Comparison of ENCODE assay signal across 8 cellular contexts in genomic region chr1:23539698-23540266, GRCh38. TPM values are rescaled to one million over a fixed set of nuclear protein-coding genes. Genes with fewer than 3 reads are reported as not detected.
DNase-seq lines count a peak whose midpoint lies in the region; ATAC-seq lines count a peak whose summit lies in the region.

No MANE protein-coding gene starts in this region.

- H3K36me3 ChIP-seq in CD4-positive, alpha-beta memory T cell (ENCODE audit: insufficient read depth, low read length) = no peaks in the 10 kb centered on the region
- H3K36me3 ChIP-seq in mesendoderm (ENCODE audit: control insufficient read depth, insufficient read depth, low read length) = no peaks in the 10 kb centered on the region

- H3K4me1 ChIP-seq in CD4-positive, alpha-beta memory T cell (ENCODE audit: insufficient read depth, low read length) = peaks cover 22% of the 10 kb centered on the region
- H3K4me1 ChIP-seq in mesendoderm (ENCODE audit: control insufficient read depth, low read depth, low read length) = no peaks in the 10 kb centered on the region

- H3K23ac ChIP-seq in mesendoderm (ENCODE audit: low read length) = no peak overlapping the region

- H2BK120ac ChIP-seq in mesendoderm (ENCODE audit: low read depth, low read length) = no peak overlapping the region

- H3K9me3 ChIP-seq in CD4-positive, alpha-beta memory T cell (ENCODE audit: control insufficient read depth in 1 of 2, low read length in 2 of 2) = no peaks in the 10 kb centered on the region

- DNase-seq in CD4-positive, alpha-beta memory T cell = peak; percentile 91 to 95 (median 92)
- peak; percentile 97 for DNase-seq in HT-29 (ENCODE audit: low spot score)
- peak; percentile 62 for DNase-seq in NK-92 (lab: John Stamatoyannopoulos, UW; ENCODE audit: unreplicated experiment)
- DNase-seq in activated CD4-positive, alpha-beta memory T cell treated with anti-CD3 and anti-CD28 coated beads for 36 hours = peak; percentile 96
- DNase-seq in effector CD4-positive, alpha-beta T cell = peak; percentile 85
- DNase-seq in mesendoderm = peak; percentile 99
- peak; percentile 73 to 81 for DNase-seq in stimulated activated CD8-positive, alpha-beta memory T cell treated with anti-CD3 and anti-CD28 coated beads, Interleukin-15, amount 100 ng/mL, for 4 hours (ENCODE audit: low read depth in 2 of 2)

- H3K9ac ChIP-seq in mesendoderm (ENCODE audit: low read length) = no peak overlapping the region

- H3K36me3 Mint-ChIP-seq in CD4-positive, alpha-beta memory T cell = no peaks in the 10 kb centered on the region
- no peaks in the 10 kb centered on the region for H3K36me3 Mint-ChIP-seq in activated CD4-positive, alpha-beta memory T cell treated with anti-CD3 and anti-CD28 coated beads for 36 hours

- H3K27ac Mint-ChIP-seq in CD4-positive, alpha-beta memory T cell = peak overlapping the region; percentile 68 to 92 (median 89)
- peak overlapping the region; percentile 62 for H3K27ac Mint-ChIP-seq in activated CD4-positive, alpha-beta memory T cell treated with anti-CD3 and anti-CD28 coated beads for 36 hours

- H3K56ac ChIP-seq in mesendoderm (ENCODE audit: low read length) = no peak overlapping the region

- POLR2A ChIA-PET in CD4-positive, alpha-beta memory T cell (lab: Charles Lee; ENCODE audit: partially characterized antibody) = interaction anchor here (0.6 to 21.6 kb wide), 20 partner anchors 8 to 195 kb away, joined by 3 to 616 read pairs (median 3); partner anchors contain the start of genes ASAP3, E2F2, HNRNPR and ID3
- POLR2A ChIA-PET in activated CD4-positive, alpha-beta memory T cell treated with anti-CD3 and anti-CD28 coated beads for 36 hours (lab: Charles Lee) = interaction anchor here (0.7 to 0.9 kb wide), 2 partner anchors 43 to 217 kb away, joined by 3 read pairs; no protein-coding TSS in a partner anchor

- WGBS in mesendoderm (ENCODE audit: extremely low coverage, insufficient coverage, low lambda C conversion rate) = no CpG with 5 or more reads among the region's 16 CpGs

- peak; percentile 80 for ATAC-seq in GM21381 (IDR thresholded peaks at IDR 0.05; ENCODE audit: unreplicated experiment)

- intact Hi-C loops in CD4-positive, alpha-beta memory T cell (cut with micrococcal nuclease) = loop anchor here (1.0 kb wide), 2 partner anchors 11 to 42 kb away; no protein-coding TSS in a partner anchor
- intact Hi-C loops in activated CD4-positive, alpha-beta memory T cell treated with anti-CD3 and anti-CD28 coated beads for 36 hours (cut with micrococcal nuclease) = loop anchor here (1.0 to 10.0 kb wide), 3 partner anchors 8 to 435 kb away; partner anchors contain the start of gene E2F2

- H4K5ac ChIP-seq in mesendoderm (ENCODE audit: low read length) = no peak overlapping the region

- H3K9me3 Mint-ChIP-seq in CD4-positive, alpha-beta memory T cell = no peaks in the 10 kb centered on the region
- H3K9me3 Mint-ChIP-seq in activated CD4-positive, alpha-beta memory T cell treated with anti-CD3 and anti-CD28 coated beads for 36 hours = no peaks in the 10 kb centered on the region

- H3K79me1 ChIP-seq in mesendoderm (ENCODE audit: low read length) = no peaks in the 10 kb centered on the region

- H2BK15ac ChIP-seq in mesendoderm (replicated peaks; ENCODE audit: low read depth) = no peak overlapping the region

- no peak overlapping the region for H2BK5ac ChIP-seq in mesendoderm (ENCODE audit: low read length)

- H3K4ac ChIP-seq in mesendoderm (ENCODE audit: low read depth, low read length) = no peak overlapping the region

- H3K4me3 Mint-ChIP-seq in CD4-positive, alpha-beta memory T cell = peak overlapping the region in 7 of 8 donors; percentile 23 to 73 (median 52)
- H3K4me3 Mint-ChIP-seq in activated CD4-positive, alpha-beta memory T cell treated with anti-CD3 and anti-CD28 coated beads for 36 hours = peak overlapping the region; percentile 55

- CTCF ChIA-PET in CD4-positive, alpha-beta memory T cell (lab: Charles Lee; ENCODE audit: partially characterized antibody) = interaction anchor here (0.6 to 30.3 kb wide), 22 partner anchors 9 to 115 kb away, joined by 3 to 1081 read pairs (median 4); partner anchors contain the start of genes ASAP3, E2F2 and ID3
- CTCF ChIA-PET in activated CD4-positive, alpha-beta memory T cell treated with anti-CD3 and anti-CD28 coated beads for 36 hours (lab: Charles Lee) = interaction anchor here (0.6 to 23.7 kb wide), 31 partner anchors 8 to 441 kb away, joined by 3 to 913 read pairs (median 5); partner anchors contain the start of genes ASAP3 and ID3

- no peak overlapping the region for H3K4me3 ChIP-seq in CD4-positive, alpha-beta memory T cell (ENCODE audit: low read length in 2 of 2)
- no peak overlapping the region for H3K4me3 ChIP-seq in mesendoderm (ENCODE audit: low read length)

- peaks cover 12 to 32% (median 23%) of the 10 kb centered on the region in 4 donors for H3K4me1 Mint-ChIP-seq in CD4-positive, alpha-beta memory T cell
- peaks cover 17% of the 10 kb centered on the region for H3K4me1 Mint-ChIP-seq in activated CD4-positive, alpha-beta memory T cell treated with anti-CD3 and anti-CD28 coated beads for 36 hours (ENCODE audit: low read depth)

- H3K4me2 ChIP-seq in mesendoderm (ENCODE audit: low read length) = no peak overlapping the region

- H3K79me2 ChIP-seq in mesendoderm (ENCODE audit: control insufficient read depth, insufficient read depth, low read length) = no peaks in the 10 kb centered on the region

- no peak overlapping the region for H3K27ac ChIP-seq in CD4-positive, alpha-beta memory T cell (ENCODE audit: low read depth, low read length)
- H3K27ac ChIP-seq in mesendoderm (ENCODE audit: low read depth, low read length) = no peak overlapping the region

- no peak overlapping the region for H3K18ac ChIP-seq in mesendoderm (ENCODE audit: low read length)

- no peak overlapping the region for H4K8ac ChIP-seq in mesendoderm (ENCODE audit: low read depth, low read length)

- no peak overlapping the region for H2AK5ac ChIP-seq in mesendoderm (ENCODE audit: low read length)

- no peaks in the 10 kb centered on the region for H3K27me3 ChIP-seq in CD4-positive, alpha-beta memory T cell (ENCODE audit: insufficient read depth, low read length)
- H3K27me3 ChIP-seq in mesendoderm (ENCODE audit: insufficient read depth, low read length, poor library complexity) = no peaks in the 10 kb centered on the region

- H3K27me3 Mint-ChIP-seq in CD4-positive, alpha-beta memory T cell = no peaks in the 10 kb centered on the region
- H3K27me3 Mint-ChIP-seq in activated CD4-positive, alpha-beta memory T cell treated with anti-CD3 and anti-CD28 coated beads for 36 hours = no peaks in the 10 kb centered on the region

RNA-seq across cellular contexts. Expression of gene E2F2, which starts 8.7 kb away (rescaled TPM):
- 1 to 10 TPM; 1.1 to 1.2 TPM for total RNA-seq in CD4-positive, alpha-beta memory T cell
- polyA plus RNA-seq in CD4-positive, alpha-beta memory T cell = 1 to 10 TPM in 1 of 2 donors, under 1 TPM in 1; 0.69 to 1.1 TPM
- total RNA-seq in HT-29 (2014; rRNA removed; shearing (Covaris generic)) = 4.7 TPM in 2 replicates
- 10 to 100 TPM; 22.1 to 26.3 TPM for total RNA-seq in activated CD4-positive, alpha-beta memory T cell treated with anti-CD3 and anti-CD28 coated beads for 36 hours
- polyA plus RNA-seq in mesendoderm (2013, experiment 1 of 2) = 2.1 TPM
- polyA plus RNA-seq in mesendoderm (2013, experiment 2 of 2) = 1.8 TPM

RNA-seq across cellular contexts. Expression of gene ID3, which starts 19.5 kb away (rescaled TPM):
- total RNA-seq in CD4-positive, alpha-beta memory T cell = 10 to 100 TPM; 89.6 to 98.0 TPM
- 10 to 100 TPM in 1 of 2 donors, 1 to 10 TPM in 1; 8.9 to 20.1 TPM for polyA plus RNA-seq in CD4-positive, alpha-beta memory T cell
- 1.3 and 3.4 TPM in 2 replicates for total RNA-seq in HT-29 (2014; rRNA removed; shearing (Covaris generic))
- 10 to 100 TPM; 35.9 to 36.2 TPM for total RNA-seq in activated CD4-positive, alpha-beta memory T cell treated with anti-CD3 and anti-CD28 coated beads for 36 hours
- 209 TPM for polyA plus RNA-seq in mesendoderm (2013, experiment 1 of 2)
- 208 TPM for polyA plus RNA-seq in mesendoderm (2013, experiment 2 of 2)

RNA-seq across cellular contexts. Expression of gene ASAP3, which starts 55.8 kb away (rescaled TPM):
- total RNA-seq in CD4-positive, alpha-beta memory T cell = 1 to 10 TPM; 1.2 to 1.4 TPM
- 1 to 10 TPM in 1 of 2 donors, under 1 TPM in 1; 0.73 to 1.4 TPM for polyA plus RNA-seq in CD4-positive, alpha-beta memory T cell
- 3.1 and 4.3 TPM in 2 replicates for total RNA-seq in HT-29 (2014; rRNA removed; shearing (Covaris generic))
- total RNA-seq in activated CD4-positive, alpha-beta memory T cell treated with anti-CD3 and anti-CD28 coated beads for 36 hours = under 1 TPM; 0.50 to 0.58 TPM
- polyA plus RNA-seq in mesendoderm (2013, experiment 1 of 2) = 24.5 TPM
- 24.9 TPM for polyA plus RNA-seq in mesendoderm (2013, experiment 2 of 2)
